ENCODE assay signal across 20 cellular contexts in the genomic region with DNA sequence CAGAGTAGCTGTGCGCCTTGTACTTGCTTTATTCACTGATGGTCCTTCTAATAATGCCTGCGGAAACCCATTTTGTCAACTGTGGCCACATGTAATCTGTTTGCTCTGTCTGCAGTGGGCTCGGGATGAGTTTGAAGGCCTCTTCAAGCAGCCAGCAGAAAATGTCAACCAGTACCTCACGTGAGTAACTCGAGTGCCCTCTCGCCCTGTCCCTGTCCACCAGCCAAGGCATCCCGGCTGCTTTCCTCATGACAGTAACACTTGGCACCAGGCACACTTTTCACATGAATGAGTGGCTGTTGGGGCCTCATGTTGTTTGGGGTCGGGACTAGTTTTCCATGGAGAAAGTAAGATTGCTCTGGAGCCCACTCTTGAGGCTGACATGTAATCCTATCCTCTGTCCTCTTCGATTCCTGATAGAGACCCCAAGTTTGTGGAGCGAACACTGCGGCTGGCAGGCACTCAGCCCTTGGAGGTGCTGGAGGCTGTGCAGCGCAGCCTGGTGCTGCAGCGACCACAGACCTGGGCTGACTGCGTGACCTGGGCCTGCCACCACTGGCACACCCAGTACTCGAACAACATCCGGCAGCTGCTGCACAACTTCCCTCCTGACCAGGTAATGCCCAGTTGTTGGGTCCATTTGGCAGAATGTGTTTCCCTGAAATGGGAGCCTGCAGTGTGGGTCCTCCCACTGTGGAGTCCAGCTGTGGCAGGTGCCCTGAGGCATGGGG. TPM values are rescaled to one million over a fixed set of nuclear protein-coding genes. Genes with fewer than 3 reads are reported as not detected.
A peak's percentile ranks its signal among the peaks of the same experiment; 100 is the strongest.
DNase-seq lines count a peak whose midpoint lies in the region; ATAC-seq and TF ChIP-seq lines count a peak whose summit lies in the region.
"Had no signal": no experiment of that assay in that cellular context is flagged by ENCODE, and none has a peak within 500 bp of the region (broad histone marks: within the 10 kb centered on the region; RNA-seq: fewer than 3 reads in every experiment).

No MANE protein-coding gene starts in this region.

- H3K4me3 Mint-ChIP-seq in activated CD4-positive, alpha-beta T cell treated with anti-CD3 and anti-CD28 coated beads, Interleukin-2, amount 10 ng/mL, durations not matched to agents 7 days and 5 days, result no peak overlapping the region
- no peak overlapping the region for H3K4me3 Mint-ChIP-seq in nephron progenitor cell
- H3K4me3 Mint-ChIP-seq: CD4-positive, alpha-beta memory T cell had no signal

- POLR2A ChIA-PET in activated CD4-positive, alpha-beta T cell treated with anti-CD3 and anti-CD28 coated beads, Interleukin-2, amount 10 ng/mL, durations not matched to agents 7 days and 5 days (lab: Charles Lee), result no interaction called here

- CTCF ChIA-PET in activated CD4-positive, alpha-beta T cell treated with anti-CD3 and anti-CD28 coated beads, Interleukin-2, amount 10 ng/mL, durations not matched to agents 7 days and 5 days (lab: Charles Lee), result no interaction called here

- H3K9me3 ChIP-seq in spleen, result no peaks in the 10 kb centered on the region
- H3K9me3 ChIP-seq in uterus, result no peaks in the 10 kb centered on the region
- H3K9me3 ChIP-seq: BLaER1, Caco-2 had no signal

- no peak for TF ChIP-seq CTCF in nephron progenitor cell (IDR thresholded peaks at IDR 0.05)
- TF ChIP-seq CTCF in spleen (IDR thresholded peaks at IDR 0.05 in 8 of 11, conservative IDR thresholded peaks at IDR 0.05 in 3 of 11), result no peak
- TF ChIP-seq CTCF in uterus (IDR thresholded peaks at IDR 0.05), result no peak

- H3K4me1 ChIP-seq in spleen, result no peaks in the 10 kb centered on the region
- H3K4me1 ChIP-seq in uterus, result no peaks in the 10 kb centered on the region
- H3K4me1 ChIP-seq: BLaER1, Caco-2 had no signal

- H3K27me3 Mint-ChIP-seq in activated CD4-positive, alpha-beta T cell treated with anti-CD3 and anti-CD28 coated beads, Interleukin-2, amount 10 ng/mL, durations not matched to agents 7 days and 5 days, result no peaks in the 10 kb centered on the region
- no peaks in the 10 kb centered on the region for H3K27me3 Mint-ChIP-seq in nephron progenitor cell (ENCODE audit: low read depth, poor library complexity)
- H3K27me3 Mint-ChIP-seq: CD4-positive, alpha-beta memory T cell had no signal

- H3K27ac Mint-ChIP-seq in activated CD4-positive, alpha-beta T cell treated with anti-CD3 and anti-CD28 coated beads, Interleukin-2, amount 10 ng/mL, durations not matched to agents 7 days and 5 days, result peak overlapping the region; percentile 19
- peak overlapping the region; percentile 81 for H3K27ac Mint-ChIP-seq in nephron progenitor cell

- no peaks in the 10 kb centered on the region for H3K27me3 ChIP-seq in spleen (replicated peaks in 1 of 7)
- no peaks in the 10 kb centered on the region for H3K27me3 ChIP-seq in uterus

- DNase-seq in activated CD4-positive, alpha-beta T cell treated with anti-CD3 and anti-CD28 coated beads, Interleukin-2, amount 10 ng/mL, durations not matched to agents 7 days and 5 days, result no peak
- DNase-seq in activated CD4-positive, alpha-beta T cell treated with anti-CD3 and anti-CD28 coated beads, Interleukin-2, amount 50 U/mL, for 1 hour, result no peak
- peak; percentile 38 for DNase-seq in left cardiac atrium
- DNase-seq in nephron progenitor cell, result no peak
- peak; percentile 59 for DNase-seq in spleen
- no peak for DNase-seq in NCI-H524 (lab: John Stamatoyannopoulos, UW)
- no peak for DNase-seq in germinal center (ENCODE audit: low spot score)
- DNase-seq in uterus, result no peak
- DNase-seq: ACHN; Caco-2; CD4-positive, alpha-beta memory T cell; DMS 273 treated with DMSO at 0.1 percent for 48 hours; Kasumi-1; NCI-H1694; NCI-H2081 treated with DMSO at 0.1 percent for 48 hours; NCI-H2171 treated with DMSO at 0.1 percent for 48 hours; NCI-H526; OCI-M1 had no signal

- H3K4me1 Mint-ChIP-seq in activated CD4-positive, alpha-beta T cell treated with anti-CD3 and anti-CD28 coated beads, Interleukin-2, amount 10 ng/mL, durations not matched to agents 7 days and 5 days, result peaks cover 5% of the 10 kb centered on the region
- peaks cover 5% of the 10 kb centered on the region for H3K4me1 Mint-ChIP-seq in nephron progenitor cell

- H3K36me3 ChIP-seq in spleen (peaks cover 16 to 100% (median 99%) of the 10 kb centered on the region in 6 donors), uterus (no peaks in the 10 kb centered on the region)

- intact Hi-C loops in left cardiac atrium (cut with DNase I) (no loop called here), spleen (cut with DNase I; ENCODE audit: low total_unique reads) (no loop called here), uterus (cut with DNase I; ENCODE audit: low total_unique reads) (no loop called here)

- TF ChIP-seq POLR2A in spleen (IDR thresholded peaks at IDR 0.05) (no peak), uterus (IDR thresholded peaks at IDR 0.05) (no peak)

- peak; percentile 49 to 84 for ATAC-seq in left cardiac atrium

- H3K9me3 Mint-ChIP-seq in activated CD4-positive, alpha-beta T cell treated with anti-CD3 and anti-CD28 coated beads, Interleukin-2, amount 10 ng/mL, durations not matched to agents 7 days and 5 days, result no peaks in the 10 kb centered on the region
- H3K9me3 Mint-ChIP-seq in nephron progenitor cell, result no peaks in the 10 kb centered on the region
- H3K9me3 Mint-ChIP-seq: CD4-positive, alpha-beta memory T cell had no signal

- H3K4me3 ChIP-seq in spleen (no peak overlapping the region), uterus (no peak overlapping the region)
- H3K4me3 ChIP-seq: BLaER1 had no signal

- peaks cover 44% of the 10 kb centered on the region for H3K36me3 Mint-ChIP-seq in activated CD4-positive, alpha-beta T cell treated with anti-CD3 and anti-CD28 coated beads, Interleukin-2, amount 10 ng/mL, durations not matched to agents 7 days and 5 days (ENCODE audit: low read depth)
- peaks cover 90% of the 10 kb centered on the region for H3K36me3 Mint-ChIP-seq in nephron progenitor cell (ENCODE audit: low read depth)

- WGBS in spleen, 5 donors, result 94 to 100% (median 96%) methylated on average over 8 to 16 of the region's 16 CpGs

- no peak overlapping the region for H3K27ac ChIP-seq in spleen
- H3K27ac ChIP-seq in uterus, result no peak overlapping the region
- H3K27ac ChIP-seq: 22Rv1, BLaER1 had no signal

RNA-seq across cellular contexts. Expression of gene CDK16, which starts 8.8 kb away (rescaled TPM):
- 10 to 100 TPM; 61.6 to 64.2 TPM for total RNA-seq in activated CD4-positive, alpha-beta T cell treated with anti-CD3 and anti-CD28 coated beads, Interleukin-2, amount 10 ng/mL, durations not matched to agents 7 days and 5 days
- total RNA-seq in left cardiac atrium, result 100 to 1,000 TPM; 109 to 132 TPM
- total RNA-seq in spleen, result 10 to 100 TPM; 51.7 to 75.3 (median 60.0) TPM
- polyA plus RNA-seq in spleen, result 10 to 100 TPM; 18.4 to 37.9 (median 28.8) TPM
- total RNA-seq in uterus, result 10 to 100 TPM; 23.2 to 80.5 (median 74.3) TPM

RNA-seq across cellular contexts. Expression of gene UBA1, which starts 16.0 kb away (rescaled TPM):
- total RNA-seq in activated CD4-positive, alpha-beta T cell treated with anti-CD3 and anti-CD28 coated beads, Interleukin-2, amount 10 ng/mL, durations not matched to agents 7 days and 5 days, result 100 to 1,000 TPM; 162 to 177 TPM
- total RNA-seq in left cardiac atrium (100 to 1,000 TPM; 101 to 132 TPM), spleen (100 to 1,000 TPM; 172 to 207 (median 194) TPM), uterus (100 to 1,000 TPM in 3 of 4 donors, 10 to 100 TPM in 1; 72.9 to 187 (median 149) TPM)
- 10 to 100 TPM; 57.7 to 92.8 (median 88.9) TPM for polyA plus RNA-seq in spleen

RNA-seq across cellular contexts. Expression of gene USP11, which starts 23.1 kb away (rescaled TPM):
- total RNA-seq in activated CD4-positive, alpha-beta T cell treated with anti-CD3 and anti-CD28 coated beads, Interleukin-2, amount 10 ng/mL, durations not matched to agents 7 days and 5 days, result 10 to 100 TPM; 26.0 to 28.2 TPM
- total RNA-seq in left cardiac atrium (10 to 100 TPM; 42.0 to 60.8 TPM), spleen (10 to 100 TPM; 46.2 to 91.5 (median 70.9) TPM), uterus (100 to 1,000 TPM in 3 of 4 donors, 10 to 100 TPM in 1; 53.2 to 181 (median 135) TPM)
- 10 to 100 TPM; 19.9 to 35.2 (median 31.5) TPM for polyA plus RNA-seq in spleen

Comparison
In these comparisons a context has a peak if more than half of its experiments do, and no peak if none do; other contexts are left out.
1. DNase-seq: peak in left cardiac atrium (single experiment) and spleen (single experiment); none in activated CD4-positive, alpha-beta T cell treated with anti-CD3 and anti-CD28 coated beads, Interleukin-2, amount 10 ng/mL, durations not matched to agents 7 days and 5 days (single experiment), activated CD4-positive, alpha-beta T cell treated with anti-CD3 and anti-CD28 coated beads, Interleukin-2, amount 50 U/mL, for 1 hour (single experiment), nephron progenitor cell (single experiment), NCI-H524 (0 of 2), germinal center (single experiment) and uterus (0 of 2).